In the genomic region with DNA sequence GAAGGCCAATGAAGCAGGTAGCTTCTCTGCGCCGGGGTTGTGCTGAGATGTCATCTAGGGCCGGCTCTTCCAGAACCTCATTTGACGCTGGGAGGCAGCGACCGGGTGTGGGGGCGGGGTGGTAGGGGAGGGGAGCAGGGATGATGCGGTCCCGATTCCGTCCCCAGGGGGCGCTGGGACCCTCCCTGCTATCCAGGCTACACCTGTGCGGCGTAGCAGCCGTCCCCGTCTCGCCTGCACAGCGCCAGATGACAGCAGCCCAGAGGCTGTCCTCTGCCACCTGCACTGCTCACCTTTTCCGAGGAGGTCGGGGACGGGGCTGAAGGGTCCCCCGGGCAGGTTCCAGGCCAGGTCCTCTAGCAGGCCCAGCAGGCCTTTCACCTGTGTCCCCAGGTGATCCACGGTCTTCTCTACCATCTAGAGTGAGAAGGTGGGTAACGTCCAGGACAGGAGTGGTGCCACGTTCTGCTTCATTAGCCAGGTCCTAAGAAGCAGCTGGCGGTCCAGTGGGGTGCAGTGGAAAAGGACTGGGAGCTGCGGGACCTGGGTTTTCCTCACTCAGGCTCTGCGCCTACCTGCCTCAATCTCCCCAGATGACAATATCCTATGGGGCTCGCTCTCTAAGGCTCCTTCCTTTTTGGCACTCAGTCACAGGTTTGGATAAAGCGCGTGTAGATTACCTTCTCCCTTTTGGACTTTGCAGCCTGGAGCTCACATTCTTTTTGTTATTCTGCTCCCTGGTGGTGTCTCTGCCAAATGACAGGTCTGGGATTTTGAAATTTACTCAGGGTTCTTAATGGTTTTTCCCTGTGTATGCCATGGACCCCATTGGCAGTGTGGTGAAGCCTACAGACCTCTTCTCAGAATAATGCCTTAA, we compare ENCODE assay signal across 7 cellular contexts. TPM values are rescaled to one million over a fixed set of nuclear protein-coding genes. Genes with fewer than 3 reads are reported as not detected.
DNase-seq lines count a peak whose midpoint lies in the region; ATAC-seq, FAIRE-seq and TF ChIP-seq lines count a peak whose summit lies in the region.

No MANE protein-coding gene starts in this region.

- H3K56ac ChIP-seq in H1 (replicated peaks; ENCODE audit: insufficient read length, low read depth, low read length): no peak overlapping the region

- FAIRE-seq in G401.6 (lab: Jason Lieb, UNC) (peak; percentile 94), H1 (lab: Jason Lieb, UNC) (peak; percentile 100)

- H3K79me2 ChIP-seq in H1 (ENCODE audit: control insufficient read depth in 1 of 2, insufficient read depth in 2 of 2, low read length in 2 of 2): no peaks in the 10 kb centered on the region

- no peak overlapping the region for H3K9ac ChIP-seq in H1 (replicated peaks in 1 of 4; ENCODE audit: extremely low read depth in 1 of 4, low read depth in 3 of 4, low read length in 3 of 4)
- H3K9ac ChIP-seq in mesenchymal stem cell (ENCODE audit: low read length): no peak overlapping the region

- WGBS in H1 (ENCODE audit: extremely low coverage in 1 of 2, insufficient coverage in 1 of 2, insufficient read length in 1 of 2, insufficient replicate concordance in 2 of 2, low coverage in 1 of 2, low lambda C conversion rate in 2 of 2, missing lambda C conversion rate in 1 of 2), 2 experiments: 7% methylated on average over 22 of the region's 30 CpGs; no CpG with 5 or more reads in 1 of the 2 experiments
- 13% methylated on average over 29 of the region's 30 CpGs for WGBS in mesenchymal stem cell

- CTCF ChIA-PET in RWPE1 (lab: Yijun Ruan, JAX): interaction anchor here (0.5 to 1.3 kb wide), 8 partner anchors 11 to 557 kb away, joined by 3 to 6 read pairs (median 4); no protein-coding TSS in a partner anchor
- CTCF ChIA-PET in H1 (lab: Charles Lee; ENCODE audit: partially characterized antibody): interaction anchor here (0.5 to 5.4 kb wide), 37 partner anchors 10 to 1602 kb away, joined by 3 to 30 read pairs (median 3); no protein-coding TSS in a partner anchor

- H4K20me1 ChIP-seq in H1 (replicated peaks in 1 of 2; ENCODE audit: control insufficient read depth in 1 of 2, insufficient read depth in 2 of 2, low read length in 2 of 2): no peaks in the 10 kb centered on the region

- H2BK12ac ChIP-seq in H1 (ENCODE audit: low read depth, low read length) (no peak overlapping the region), mesenchymal stem cell (ENCODE audit: low read length in 2 of 2) (no peak overlapping the region)

- H3K4me2 ChIP-seq in H1 (ENCODE audit: insufficient read depth in 1 of 2, low read depth in 2 of 2, low read length in 2 of 2): peak overlapping the region; percentile 67 to 92
- H3K4me2 ChIP-seq in mesenchymal stem cell (ENCODE audit: low read length, poor library complexity, severe bottlenecking): no peak overlapping the region

- H3K14ac ChIP-seq in H1 (ENCODE audit: insufficient read length): no peak overlapping the region
- no peak overlapping the region for H3K14ac ChIP-seq in mesenchymal stem cell (ENCODE audit: low read length in 2 of 2)

- peak overlapping the region; percentile 4; the same call in 1 of the 2 replicates for H3K18ac ChIP-seq in H1 (ENCODE audit: extremely low read depth, low read length)
- no peak overlapping the region for H3K18ac ChIP-seq in mesenchymal stem cell (ENCODE audit: low read depth in 1 of 2, low read length in 2 of 2)

- H4K8ac ChIP-seq in H1 (ENCODE audit: extremely low read depth, insufficient read depth, low read length): no peak overlapping the region
- no peak overlapping the region for H4K8ac ChIP-seq in mesenchymal stem cell (ENCODE audit: low read length)

- H3K27ac ChIP-seq in RWPE1 (no peak overlapping the region), H1 (ENCODE audit: low read depth, low read length) (no peak overlapping the region), mesenchymal stem cell (ENCODE audit: low read length, poor library complexity, severe bottlenecking) (no peak overlapping the region)

- H2BK120ac ChIP-seq in H1 (replicated peaks; ENCODE audit: low read depth, low read length) (no peak overlapping the region), mesenchymal stem cell (ENCODE audit: low read depth, low read length) (no peak overlapping the region)

- H3K23me2 ChIP-seq in H1 (ENCODE audit: low read depth, low read length): peaks cover 9% of the 10 kb centered on the region

- POLR2A ChIA-PET in RWPE1 (lab: Yijun Ruan, JAX; ENCODE audit: low non-redundant PET): no interaction called here
- POLR2A ChIA-PET in H1 (lab: Charles Lee; ENCODE audit: partially characterized antibody): interaction anchor here (1.0 to 1.5 kb wide), 2 partner anchors 20 to 214 kb away, joined by 3 to 4 read pairs; no protein-coding TSS in a partner anchor

- H2BK5ac ChIP-seq in H1 (ENCODE audit: low read depth, low read length) (no peak overlapping the region), mesenchymal stem cell (ENCODE audit: low read depth, low read length, poor library complexity, severe bottlenecking) (peak overlapping the region; percentile 39)

- no peak overlapping the region for H4K5ac ChIP-seq in H1 (ENCODE audit: insufficient read length, low read depth, low read length)

- H3K4me3 ChIP-seq in H1 (ENCODE audit: extremely low read depth in 1 of 4, insufficient read depth in 2 of 4, low read depth in 3 of 4, low read length in 4 of 4) (peak overlapping the region; percentile 20 to 57 (median 52); a peak in 7 of 8 replicates), mesenchymal stem cell (ENCODE audit: insufficient read depth in 1 of 2, low read depth in 1 of 2, low read length in 2 of 2) (no peak overlapping the region)

- no peaks in the 10 kb centered on the region for H3K9me3 ChIP-seq in H1 (ENCODE audit: insufficient read depth in 2 of 2, low read depth in 1 of 2, low read length in 1 of 2)
- H3K9me3 ChIP-seq in mesenchymal stem cell (ENCODE audit: control insufficient read depth, low read length): peaks cover 21% of the 10 kb centered on the region

- H2BK15ac ChIP-seq in H1 (ENCODE audit: low read length) (no peak overlapping the region), mesenchymal stem cell (ENCODE audit: low read depth, poor library complexity, severe bottlenecking) (no peak overlapping the region)

- DNase-seq in LHCN-M2 (ENCODE audit: low read depth) (peak; percentile 0), RWPE1 (ENCODE audit: low spot score) (peak; percentile 36), H1 (ENCODE audit: low read depth in 1 of 2, low spot score in 2 of 2) (peak; percentile 58 to 88), mesenchymal stem cell (peak; percentile 43)

- no peak overlapping the region for H3K23ac ChIP-seq in H1 (ENCODE audit: insufficient read length)
- H3K23ac ChIP-seq in mesenchymal stem cell (ENCODE audit: low read length in 2 of 2): no peak overlapping the region

- no peak overlapping the region for H2BK20ac ChIP-seq in H1 (ENCODE audit: low read length)

- TF ChIP-seq POLR2A in H1 (IDR thresholded peaks at IDR 0.05; ENCODE audit: control extremely low read depth in 1 of 2, low read depth in 2 of 2, low read length in 2 of 2): no peak

- H3K36me3 ChIP-seq in H1 (ENCODE audit: control insufficient read depth in 2 of 4, insufficient read depth in 4 of 4, low read length in 3 of 4) (no peaks in the 10 kb centered on the region), mesenchymal stem cell (ENCODE audit: control insufficient read depth in 1 of 2, insufficient read depth in 2 of 2, low read depth in 1 of 2, low read length in 2 of 2) (peaks cover 0 to 12% of the 10 kb centered on the region in 2 experiments)

- H3K27me3 ChIP-seq in H1 (replicated peaks in 1 of 4; ENCODE audit: control insufficient read depth in 3 of 4, extremely low read depth in 1 of 4, insufficient read depth in 3 of 4, low read length in 3 of 4): peaks cover 0 to 4% (median 3%) of the 10 kb centered on the region in 4 experiments; a peak in 3 of 7 replicates
- peaks cover 17 to 37% of the 10 kb centered on the region in 2 experiments for H3K27me3 ChIP-seq in mesenchymal stem cell (ENCODE audit: control insufficient read depth in 1 of 2, insufficient read depth in 1 of 2, low read length in 2 of 2)

- H3K79me1 ChIP-seq in H1 (ENCODE audit: low read depth, low read length) (no peaks in the 10 kb centered on the region), mesenchymal stem cell (replicated peaks; ENCODE audit: low read length, poor library complexity, severe bottlenecking) (no peaks in the 10 kb centered on the region)

- TF ChIP-seq RAD21 in H1 (IDR thresholded peaks at IDR 0.05 in 1 of 2, conservative IDR thresholded peaks at IDR 0.05 in 1 of 2; ENCODE audit: low read depth in 2 of 2, low read length in 2 of 2): peak; percentile 78 to 80

- no peak for TF ChIP-seq EP300 in H1 (IDR thresholded peaks at IDR 0.05; ENCODE audit: borderline replicate concordance in 1 of 2, low read depth in 2 of 2, low read length in 2 of 2)

- no peak overlapping the region for H2AK5ac ChIP-seq in H1 (ENCODE audit: low read depth, low read length)
- H2AK5ac ChIP-seq in mesenchymal stem cell (ENCODE audit: low read length, severe bottlenecking): no peak overlapping the region

- TF ChIP-seq CTCF in RWPE1 (conservative IDR thresholded peaks at IDR 0.05; ENCODE audit: low read depth): peak; percentile 27; the same call in 1 of the 2 replicates
- peak; percentile 65 to 78 (median 67) for TF ChIP-seq CTCF in H1 (IDR thresholded peaks at IDR 0.05; ENCODE audit: control extremely low read depth in 1 of 3, insufficient read depth in 1 of 3, low read depth in 1 of 3, low read length in 3 of 3)

- H4K91ac ChIP-seq in H1 (replicated peaks; ENCODE audit: insufficient read length, low read length) (no peak overlapping the region), mesenchymal stem cell (ENCODE audit: low read length) (no peak overlapping the region)

- H2AFZ ChIP-seq in H1 (ENCODE audit: low read length): peak overlapping the region; percentile 79; the same call in 1 of the 2 replicates
- no peak overlapping the region for H2AFZ ChIP-seq in mesenchymal stem cell (ENCODE audit: low read depth, low read length)

- H3K4me1 ChIP-seq in H1 (replicated peaks in 1 of 4; ENCODE audit: control insufficient read depth in 3 of 4, insufficient read depth in 4 of 4, low read length in 3 of 4) (peaks cover 0 to 10% (median 4%) of the 10 kb centered on the region in 4 experiments; a peak in 5 of 7 replicates), mesenchymal stem cell (ENCODE audit: control insufficient read depth, insufficient read depth, low read depth, low read length) (peaks cover 6% of the 10 kb centered on the region)

- no peak for ATAC-seq in GM21786 (IDR thresholded peaks at IDR 0.05; ENCODE audit: unreplicated experiment)
- no peak for ATAC-seq in GM21423 (IDR thresholded peaks at IDR 0.05; ENCODE audit: unreplicated experiment)

- H3K4ac ChIP-seq in H1 (replicated peaks; ENCODE audit: insufficient read length, low read depth, low read length): no peak overlapping the region
- H3K4ac ChIP-seq in mesenchymal stem cell (ENCODE audit: low read depth in 1 of 2, low read length in 2 of 2): no peak overlapping the region

RNA-seq across cellular contexts. Expression of a gene that starts 56.0 kb away (rescaled TPM):
- total RNA-seq in LHCN-M2 (2014; rRNA removed): not detected in 2 replicates
- not detected for polyA plus RNA-seq in LHCN-M2 (2012)
- 0.09 TPM in 1 of 2 replicates, not detected in the other for total RNA-seq in H1 (2021; fragmentation: NEBNext Ultra II Directional; extraction: Animal tissue kit (Norgen Biotek cat#: 25700))
- polyA plus RNA-seq in H1 (2011; rRNA removed): 0.03 TPM in 1 of 2 replicates, not detected in the other
- polyA plus RNA-seq in H1 (2011; cell fraction: cytosol; rRNA removed): 0.06 TPM
- 0.03 TPM for polyA plus RNA-seq in H1 (2011; cell fraction: nucleus; rRNA removed)
- 0.05 TPM in 1 of 4 replicates, not detected in the others for polyA plus RNA-seq in H1 (2012, experiment 1 of 2)
- polyA plus RNA-seq in H1 (2012, experiment 2 of 2): not detected
- polyA plus RNA-seq in H1 (2013, experiment 1 of 2): 0.02 TPM
- 0.04 TPM for polyA plus RNA-seq in H1 (2013, experiment 2 of 2)
- 0.07 TPM in 1 of 2 replicates, not detected in the other for polyA minus RNA-seq in H1 (2011; rRNA and poly(A)+ RNA removed)
- polyA minus RNA-seq in H1 (2011; cell fraction: cytosol; rRNA and poly(A)+ RNA removed): not detected
- polyA minus RNA-seq in H1 (2011; cell fraction: nucleus; rRNA and poly(A)+ RNA removed): not detected
- not detected for polyA plus RNA-seq in mesenchymal stem cell (2013, experiment 1 of 2)
- polyA plus RNA-seq in mesenchymal stem cell (2013, experiment 2 of 2): not detected

Comparison
In these comparisons a context has a peak if more than half of its experiments do, and no peak if none do; other contexts are left out.
1. DNase-seq: peak in every context shown above with its lines; median percentile 73 in H1; 43 in mesenchymal stem cell; 36 in RWPE1; 0 in LHCN-M2.
2. H3K4me3 ChIP-seq: peak in H1 (4 of 4); none in mesenchymal stem cell (0 of 2).